In genomic region chr6:141195251-141195832, GRCh38 we compare ENCODE assay signal across 21 cellular contexts.
DNase-seq lines count a peak whose midpoint lies in the region; ATAC-seq and TF ChIP-seq lines count a peak whose summit lies in the region.
"Had no signal": no experiment of that assay in that cellular context is flagged by ENCODE, and none has a peak within 500 bp of the region (broad histone marks: within the 10 kb centered on the region; RNA-seq: fewer than 3 reads in every experiment).

No MANE protein-coding gene starts in this region.

- H3K4me1 ChIP-seq in neuronal stem cell (ENCODE audit: control insufficient read depth in 2 of 2, insufficient read depth in 1 of 2, low read depth in 1 of 2, low read length in 2 of 2) (no peaks in the 10 kb centered on the region), stomach (peaks cover 0 to 5% (median 0%) of the 10 kb centered on the region in 4 donors)
- H3K4me1 ChIP-seq: A549, foreskin keratinocyte had no signal

- H3K4ac ChIP-seq in neuronal stem cell (ENCODE audit: low read length): no peak overlapping the region

- no peaks in the 10 kb centered on the region for H3K36me3 ChIP-seq in neuronal stem cell (replicated peaks in 1 of 2; ENCODE audit: control insufficient read depth in 2 of 2, insufficient read depth in 2 of 2, low read length in 2 of 2)
- no peaks in the 10 kb centered on the region for H3K36me3 ChIP-seq in stomach

- TF ChIP-seq POLR2A in stomach (IDR thresholded peaks at IDR 0.05): no peak

- POLR2A ChIA-PET in CD4-positive, alpha-beta T cell (lab: Charles Lee): no interaction called here

- peaks cover 2% of the 10 kb centered on the region for H3K9me3 Mint-ChIP-seq in CD4-positive, alpha-beta T cell

- H3K27me3 Mint-ChIP-seq in CD4-positive, alpha-beta T cell: no peaks in the 10 kb centered on the region
- H3K27me3 Mint-ChIP-seq: natural killer cell treated with Interleukin-12 subunit alpha and Interleukin-12 subunit beta and Interleukin-15 and Interleukin-18, amount 100 ng/mL, for 72 hours; T-helper 17 cell had no signal

- H2BK120ac ChIP-seq in neuronal stem cell (ENCODE audit: low read depth, low read length): no peak overlapping the region

- H3K27ac ChIP-seq in neuronal stem cell (replicated peaks; ENCODE audit: low read length): no peak overlapping the region
- no peak overlapping the region for H3K27ac ChIP-seq in stomach
- no peak overlapping the region for H3K27ac ChIP-seq in CD4-positive, alpha-beta T cell (ENCODE audit: low read depth, low read length)
- H3K27ac ChIP-seq: A549, foreskin keratinocyte, HL-60 had no signal

- no peak overlapping the region for H3K9ac ChIP-seq in neuronal stem cell (ENCODE audit: low read depth, low read length, poor library complexity)

- no peaks in the 10 kb centered on the region for H3K27me3 ChIP-seq in neuronal stem cell (ENCODE audit: control insufficient read depth in 3 of 3, insufficient read depth in 3 of 3, low read depth in 1 of 3, low read length in 3 of 3)
- no peaks in the 10 kb centered on the region for H3K27me3 ChIP-seq in stomach
- no peaks in the 10 kb centered on the region for H3K27me3 ChIP-seq in CD4-positive, alpha-beta T cell (ENCODE audit: control insufficient read depth, insufficient read depth, low read length)

- intact Hi-C loops in stomach (cut with DNase I; ENCODE audit: low total_unique reads): no loop called here
- intact Hi-C loops in CD4-positive, alpha-beta T cell (cut with DNase I, micrococcal nuclease): no loop called here

- no CpG with 5 or more reads among the region's 6 CpGs for WGBS in neuronal stem cell (ENCODE audit: extremely low coverage in 2 of 2, insufficient read length in 2 of 2, insufficient replicate concordance in 1 of 2), 2 donors
- 67 to 83% (median 79%) methylated on average over 6 of the region's 6 CpGs for WGBS in stomach, 5 donors

- DNase-seq in NCI-H748 (lab: John Stamatoyannopoulos, UW; ENCODE audit: unreplicated experiment) (peak; percentile 19), NCI-H748 treated with DMSO at 0.1 percent for 48 hours (lab: John Stamatoyannopoulos, UW) (no peak), SK-N-DZ (ENCODE audit: low spot score) (peak; percentile 5), neuronal stem cell (ENCODE audit: low spot score) (no peak), stomach (no peak), NCI-H774 (lab: John Stamatoyannopoulos, UW) (no peak)
- DNase-seq in CD4-positive, alpha-beta T cell: no peak
- DNase-seq: activated CD4-positive, alpha-beta T cell treated with anti-CD3 and anti-CD28 coated beads for 4 hours; activated T-cell treated with anti-CD3 and anti-CD28 coated beads, Interleukin-2, amount 50 U/mL, for 1 hour; CD8-positive, alpha-beta memory T cell; effector memory CD4-positive, alpha-beta T cell; foreskin keratinocyte; Kasumi-1; NCI-H1694 treated with DMSO at 0.1 percent for 48 hours; NCI-H510A treated with DMSO at 0.1 percent for 48 hours; retina; T-helper 17 cell had no signal

- H3K4me2 ChIP-seq in neuronal stem cell (ENCODE audit: insufficient read depth, low read length, poor library complexity, severe bottlenecking): no peak overlapping the region
- H3K4me2 ChIP-seq: A549 had no signal

- H3K79me1 ChIP-seq in neuronal stem cell (ENCODE audit: low read depth, low read length): no peaks in the 10 kb centered on the region

- H3K4me3 ChIP-seq in neuronal stem cell (ENCODE audit: low read length in 2 of 2): no peak overlapping the region
- H3K4me3 ChIP-seq in stomach: no peak overlapping the region
- H3K4me3 ChIP-seq: A549 had no signal

- H3K9me3 ChIP-seq in neuronal stem cell (replicated peaks in 1 of 2; ENCODE audit: control insufficient read depth in 2 of 2, insufficient read depth in 1 of 2, low read depth in 1 of 2, low read length in 2 of 2) (peaks cover 2 to 3% of the 10 kb centered on the region in 2 donors), stomach (peaks cover 0 to 19% (median 7%) of the 10 kb centered on the region in 4 donors)
- no peaks in the 10 kb centered on the region for H3K9me3 ChIP-seq in CD4-positive, alpha-beta T cell (ENCODE audit: control insufficient read depth, low read length)
- H3K9me3 ChIP-seq: A549 had no signal

- H3K27ac Mint-ChIP-seq in CD4-positive, alpha-beta T cell: no peak overlapping the region
- H3K27ac Mint-ChIP-seq: CD8-positive, alpha-beta memory T cell; natural killer cell treated with Interleukin-12 subunit alpha and Interleukin-12 subunit beta and Interleukin-15 and Interleukin-18, amount 100 ng/mL, for 72 hours; T-helper 17 cell had no signal

- no peak overlapping the region for H2BK12ac ChIP-seq in neuronal stem cell (ENCODE audit: low read length)

- no peak overlapping the region for H3K4me3 Mint-ChIP-seq in CD4-positive, alpha-beta T cell
- H3K4me3 Mint-ChIP-seq: CD8-positive, alpha-beta memory T cell; natural killer cell treated with Interleukin-12 subunit alpha and Interleukin-12 subunit beta and Interleukin-15 and Interleukin-18, amount 100 ng/mL, for 72 hours; T-helper 17 cell had no signal

- H4K91ac ChIP-seq in neuronal stem cell (ENCODE audit: low read depth, low read length, poor library complexity): no peak overlapping the region

- H3K14ac ChIP-seq in neuronal stem cell (ENCODE audit: low read length): no peak overlapping the region

- TF ChIP-seq EP300 in stomach (IDR thresholded peaks at IDR 0.05): no peak

- H3K18ac ChIP-seq in neuronal stem cell (ENCODE audit: low read length): no peak overlapping the region

- H3K4me1 Mint-ChIP-seq in CD4-positive, alpha-beta T cell (ENCODE audit: low read depth): no peaks in the 10 kb centered on the region
- H3K4me1 Mint-ChIP-seq: CD8-positive, alpha-beta memory T cell; T-helper 17 cell had no signal

- no peak for TF ChIP-seq CTCF in stomach (IDR thresholded peaks at IDR 0.05)
- no peak for TF ChIP-seq CTCF in CD4-positive, alpha-beta T cell (IDR thresholded peaks at IDR 0.05)

- CTCF ChIA-PET in CD4-positive, alpha-beta T cell (lab: Charles Lee): interaction anchor here (0.6 kb wide), 1 partner anchor 831 kb away, joined by 3 read pairs; no protein-coding TSS in a partner anchor

- H2BK15ac ChIP-seq in neuronal stem cell (ENCODE audit: low read length): no peak overlapping the region

- no peak overlapping the region for H3K23ac ChIP-seq in neuronal stem cell (ENCODE audit: low read depth, low read length, poor library complexity)

- H4K8ac ChIP-seq in neuronal stem cell (ENCODE audit: low read depth, low read length): no peak overlapping the region

- no peaks in the 10 kb centered on the region for H3K36me3 Mint-ChIP-seq in CD4-positive, alpha-beta T cell (ENCODE audit: low read depth)
- H3K36me3 Mint-ChIP-seq: natural killer cell treated with Interleukin-12 subunit alpha and Interleukin-12 subunit beta and Interleukin-15 and Interleukin-18, amount 100 ng/mL, for 72 hours had no signal

- no peak overlapping the region for H2BK5ac ChIP-seq in neuronal stem cell (ENCODE audit: low read length)

- peak overlapping the region; percentile 73 for H2AFZ ChIP-seq in neuronal stem cell (ENCODE audit: low read length)

- no peak overlapping the region for H2AK5ac ChIP-seq in neuronal stem cell (ENCODE audit: low read depth, low read length)

- ATAC-seq in HG03159 (IDR thresholded peaks at IDR 0.05; ENCODE audit: unreplicated experiment): peak; percentile 72
- no peak for ATAC-seq in CD4-positive, alpha-beta T cell (ENCODE audit: poor library complexity)
- ATAC-seq: foreskin keratinocyte; natural killer cell treated with Interleukin-12 subunit alpha and Interleukin-12 subunit beta and Interleukin-15 and Interleukin-18, amount 100 ng/mL, for 72 hours; T-helper 17 cell had no signal

Comparison
In these comparisons a context has a peak if more than half of its experiments do, and no peak if none do; other contexts are left out.
1. DNase-seq: peak in NCI-H748 (single experiment) and SK-N-DZ (single experiment); none in NCI-H748 treated with DMSO at 0.1 percent for 48 hours (single experiment), neuronal stem cell (single experiment), stomach (single experiment), CD4-positive, alpha-beta T cell (0 of 10) and NCI-H774 (single experiment).